In the genomic region with DNA sequence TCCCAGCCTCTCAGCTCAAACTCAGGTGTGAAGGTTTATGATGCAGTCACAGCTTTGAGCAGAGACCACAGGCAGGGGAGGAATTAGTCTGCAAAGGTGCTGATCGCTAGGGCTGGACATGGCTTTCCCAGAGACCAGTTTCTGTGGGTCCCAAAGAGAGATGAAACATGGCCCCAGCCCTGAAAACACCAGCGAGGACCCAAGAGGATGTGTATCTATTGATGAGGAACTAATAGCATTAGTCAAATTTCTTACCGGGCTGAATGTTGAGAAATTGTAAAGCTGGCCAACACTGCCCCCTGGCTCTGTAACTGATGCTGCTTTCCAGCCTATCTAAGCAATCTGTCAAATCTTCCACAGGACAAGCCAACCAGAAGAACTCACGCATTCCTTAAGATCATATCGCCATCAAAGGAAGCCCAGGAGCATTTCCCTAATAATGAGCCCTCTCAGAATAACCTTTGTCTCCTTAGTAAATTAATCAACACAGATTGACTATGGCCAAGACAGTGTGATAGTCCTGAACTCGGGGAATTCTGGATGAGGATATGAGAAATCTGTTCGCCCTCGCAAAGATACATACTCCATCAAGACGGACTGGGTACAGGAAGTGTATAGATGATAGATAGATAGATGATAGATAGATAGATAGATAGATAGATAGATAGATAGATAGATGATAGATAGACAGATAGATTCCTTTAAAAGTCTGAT, we compare ENCODE assay signal across 1 cellular context.
TF ChIP-seq lines count a peak whose summit lies in the region.

No MANE protein-coding gene starts in this region.

TF ChIP-seq in GM12878, 131 proteins besides CTCF, POLR2A, EP300 and RAD21 (continues in another document):
- TF ChIP-seq SREBF2 (IDR thresholded peaks at IDR 0.05; ENCODE audit: low read length) (no peak), RCOR1 (conservative IDR thresholded peaks at IDR 0.05; ENCODE audit: low read depth, low read length) (no peak), PML (IDR thresholded peaks at IDR 0.05; ENCODE audit: low read length) (no peak), HDAC2 (IDR thresholded peaks at IDR 0.05) (no peak), ZBED1 (IDR thresholded peaks at IDR 0.05; ENCODE audit: borderline replicate concordance) (no peak), YBX1 (IDR thresholded peaks at IDR 0.05) (no peak), SUZ12 (IDR thresholded peaks at IDR 0.05; ENCODE audit: unreplicated experiment) (no peak), BCL11A (IDR thresholded peaks at IDR 0.05; ENCODE audit: low read depth, low read length) (no peak), SIX5 (IDR thresholded peaks at IDR 0.05; ENCODE audit: low read depth, low read length, severe bottlenecking) (no peak), POU2F2 (IDR thresholded peaks at IDR 0.05; ENCODE audit: borderline replicate concordance, low read depth, low read length) (peak; percentile 61; the same call in 1 of the 3 replicates), SMC3 (IDR thresholded peaks at IDR 0.05; ENCODE audit: borderline replicate concordance, low read length) (peak; percentile 99), NR2C2 (IDR thresholded peaks at IDR 0.05; ENCODE audit: borderline replicate concordance, control insufficient read depth, insufficient read length, low read depth) (no peak), FOS (IDR thresholded peaks at IDR 0.05; ENCODE audit: borderline replicate concordance, extremely low read depth, insufficient read length) (no peak), NRF1 (conservative IDR thresholded peaks at IDR 0.05; ENCODE audit: low read depth, low read length) (no peak), BACH1 (IDR thresholded peaks at IDR 0.05; ENCODE audit: borderline replicate concordance) (no peak), CHD1 (IDR thresholded peaks at IDR 0.05; ENCODE audit: low read depth, low read length) (no peak)
- TF ChIP-seq, protein P1, sequence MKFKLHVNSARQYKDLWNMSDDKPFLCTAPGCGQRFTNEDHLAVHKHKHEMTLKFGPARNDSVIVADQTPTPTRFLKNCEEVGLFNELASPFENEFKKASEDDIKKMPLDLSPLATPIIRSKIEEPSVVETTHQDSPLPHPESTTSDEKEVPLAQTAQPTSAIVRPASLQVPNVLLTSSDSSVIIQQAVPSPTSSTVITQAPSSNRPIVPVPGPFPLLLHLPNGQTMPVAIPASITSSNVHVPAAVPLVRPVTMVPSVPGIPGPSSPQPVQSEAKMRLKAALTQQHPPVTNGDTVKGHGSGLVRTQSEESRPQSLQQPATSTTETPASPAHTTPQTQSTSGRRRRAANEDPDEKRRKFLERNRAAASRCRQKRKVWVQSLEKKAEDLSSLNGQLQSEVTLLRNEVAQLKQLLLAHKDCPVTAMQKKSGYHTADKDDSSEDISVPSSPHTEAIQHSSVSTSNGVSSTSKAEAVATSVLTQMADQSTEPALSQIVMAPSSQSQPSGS (IDR thresholded peaks at IDR 0.05; ENCODE audit: low read length) = no peak
- TF ChIP-seq, protein P2, sequence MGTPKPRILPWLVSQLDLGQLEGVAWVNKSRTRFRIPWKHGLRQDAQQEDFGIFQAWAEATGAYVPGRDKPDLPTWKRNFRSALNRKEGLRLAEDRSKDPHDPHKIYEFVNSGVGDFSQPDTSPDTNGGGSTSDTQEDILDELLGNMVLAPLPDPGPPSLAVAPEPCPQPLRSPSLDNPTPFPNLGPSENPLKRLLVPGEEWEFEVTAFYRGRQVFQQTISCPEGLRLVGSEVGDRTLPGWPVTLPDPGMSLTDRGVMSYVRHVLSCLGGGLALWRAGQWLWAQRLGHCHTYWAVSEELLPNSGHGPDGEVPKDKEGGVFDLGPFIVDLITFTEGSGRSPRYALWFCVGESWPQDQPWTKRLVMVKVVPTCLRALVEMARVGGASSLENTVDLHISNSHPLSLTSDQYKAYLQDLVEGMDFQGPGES (IDR thresholded peaks at IDR 0.05) = no peak
- TF ChIP-seq, protein P3, sequence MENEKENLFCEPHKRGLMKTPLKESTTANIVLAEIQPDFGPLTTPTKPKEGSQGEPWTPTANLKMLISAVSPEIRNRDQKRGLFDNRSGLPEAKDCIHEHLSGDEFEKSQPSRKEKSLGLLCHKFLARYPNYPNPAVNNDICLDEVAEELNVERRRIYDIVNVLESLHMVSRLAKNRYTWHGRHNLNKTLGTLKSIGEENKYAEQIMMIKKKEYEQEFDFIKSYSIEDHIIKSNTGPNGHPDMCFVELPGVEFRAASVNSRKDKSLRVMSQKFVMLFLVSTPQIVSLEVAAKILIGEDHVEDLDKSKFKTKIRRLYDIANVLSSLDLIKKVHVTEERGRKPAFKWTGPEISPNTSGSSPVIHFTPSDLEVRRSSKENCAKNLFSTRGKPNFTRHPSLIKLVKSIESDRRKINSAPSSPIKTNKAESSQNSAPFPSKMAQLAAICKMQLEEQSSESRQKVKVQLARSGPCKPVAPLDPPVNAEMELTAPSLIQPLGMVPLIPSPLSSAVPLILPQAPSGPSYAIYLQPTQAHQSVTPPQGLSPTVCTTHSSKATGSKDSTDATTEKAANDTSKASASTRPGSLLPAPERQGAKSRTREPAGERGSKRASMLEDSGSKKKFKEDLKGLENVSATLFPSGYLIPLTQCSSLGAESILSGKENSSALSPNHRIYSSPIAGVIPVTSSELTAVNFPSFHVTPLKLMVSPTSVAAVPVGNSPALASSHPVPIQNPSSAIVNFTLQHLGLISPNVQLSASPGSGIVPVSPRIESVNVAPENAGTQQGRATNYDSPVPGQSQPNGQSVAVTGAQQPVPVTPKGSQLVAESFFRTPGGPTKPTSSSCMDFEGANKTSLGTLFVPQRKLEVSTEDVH (IDR thresholded peaks at IDR 0.05; ENCODE audit: low read depth, partially characterized antibody) = no peak
- TF ChIP-seq, protein P4, sequence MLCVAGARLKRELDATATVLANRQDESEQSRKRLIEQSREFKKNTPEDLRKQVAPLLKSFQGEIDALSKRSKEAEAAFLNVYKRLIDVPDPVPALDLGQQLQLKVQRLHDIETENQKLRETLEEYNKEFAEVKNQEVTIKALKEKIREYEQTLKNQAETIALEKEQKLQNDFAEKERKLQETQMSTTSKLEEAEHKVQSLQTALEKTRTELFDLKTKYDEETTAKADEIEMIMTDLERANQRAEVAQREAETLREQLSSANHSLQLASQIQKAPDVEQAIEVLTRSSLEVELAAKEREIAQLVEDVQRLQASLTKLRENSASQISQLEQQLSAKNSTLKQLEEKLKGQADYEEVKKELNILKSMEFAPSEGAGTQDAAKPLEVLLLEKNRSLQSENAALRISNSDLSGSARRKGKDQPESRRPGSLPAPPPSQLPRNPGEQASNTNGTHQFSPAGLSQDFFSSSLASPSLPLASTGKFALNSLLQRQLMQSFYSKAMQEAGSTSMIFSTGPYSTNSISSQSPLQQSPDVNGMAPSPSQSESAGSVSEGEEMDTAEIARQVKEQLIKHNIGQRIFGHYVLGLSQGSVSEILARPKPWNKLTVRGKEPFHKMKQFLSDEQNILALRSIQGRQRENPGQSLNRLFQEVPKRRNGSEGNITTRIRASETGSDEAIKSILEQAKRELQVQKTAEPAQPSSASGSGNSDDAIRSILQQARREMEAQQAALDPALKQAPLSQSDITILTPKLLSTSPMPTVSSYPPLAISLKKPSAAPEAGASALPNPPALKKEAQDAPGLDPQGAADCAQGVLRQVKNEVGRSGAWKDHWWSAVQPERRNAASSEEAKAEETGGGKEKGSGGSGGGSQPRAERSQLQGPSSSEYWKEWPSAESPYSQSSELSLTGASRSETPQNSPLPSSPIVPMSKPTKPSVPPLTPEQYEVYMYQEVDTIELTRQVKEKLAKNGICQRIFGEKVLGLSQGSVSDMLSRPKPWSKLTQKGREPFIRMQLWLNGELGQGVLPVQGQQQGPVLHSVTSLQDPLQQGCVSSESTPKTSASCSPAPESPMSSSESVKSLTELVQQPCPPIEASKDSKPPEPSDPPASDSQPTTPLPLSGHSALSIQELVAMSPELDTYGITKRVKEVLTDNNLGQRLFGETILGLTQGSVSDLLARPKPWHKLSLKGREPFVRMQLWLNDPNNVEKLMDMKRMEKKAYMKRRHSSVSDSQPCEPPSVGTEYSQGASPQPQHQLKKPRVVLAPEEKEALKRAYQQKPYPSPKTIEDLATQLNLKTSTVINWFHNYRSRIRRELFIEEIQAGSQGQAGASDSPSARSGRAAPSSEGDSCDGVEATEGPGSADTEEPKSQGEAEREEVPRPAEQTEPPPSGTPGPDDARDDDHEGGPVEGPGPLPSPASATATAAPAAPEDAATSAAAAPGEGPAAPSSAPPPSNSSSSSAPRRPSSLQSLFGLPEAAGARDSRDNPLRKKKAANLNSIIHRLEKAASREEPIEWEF (IDR thresholded peaks at IDR 0.05; ENCODE audit: insufficient replicate concordance, low read depth, low read length) = peak; percentile 66
- TF ChIP-seq, protein P5, sequence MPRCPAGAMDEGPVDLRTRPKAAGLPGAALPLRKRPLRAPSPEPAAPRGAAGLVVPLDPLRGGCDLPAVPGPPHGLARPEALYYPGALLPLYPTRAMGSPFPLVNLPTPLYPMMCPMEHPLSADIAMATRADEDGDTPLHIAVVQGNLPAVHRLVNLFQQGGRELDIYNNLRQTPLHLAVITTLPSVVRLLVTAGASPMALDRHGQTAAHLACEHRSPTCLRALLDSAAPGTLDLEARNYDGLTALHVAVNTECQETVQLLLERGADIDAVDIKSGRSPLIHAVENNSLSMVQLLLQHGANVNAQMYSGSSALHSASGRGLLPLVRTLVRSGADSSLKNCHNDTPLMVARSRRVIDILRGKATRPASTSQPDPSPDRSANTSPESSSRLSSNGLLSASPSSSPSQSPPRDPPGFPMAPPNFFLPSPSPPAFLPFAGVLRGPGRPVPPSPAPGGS (IDR thresholded peaks at IDR 0.05; ENCODE audit: borderline replicate concordance, insufficient read depth, low read depth, low read length, poor library complexity, severe bottlenecking) = no peak
- TF ChIP-seq, protein P6, sequence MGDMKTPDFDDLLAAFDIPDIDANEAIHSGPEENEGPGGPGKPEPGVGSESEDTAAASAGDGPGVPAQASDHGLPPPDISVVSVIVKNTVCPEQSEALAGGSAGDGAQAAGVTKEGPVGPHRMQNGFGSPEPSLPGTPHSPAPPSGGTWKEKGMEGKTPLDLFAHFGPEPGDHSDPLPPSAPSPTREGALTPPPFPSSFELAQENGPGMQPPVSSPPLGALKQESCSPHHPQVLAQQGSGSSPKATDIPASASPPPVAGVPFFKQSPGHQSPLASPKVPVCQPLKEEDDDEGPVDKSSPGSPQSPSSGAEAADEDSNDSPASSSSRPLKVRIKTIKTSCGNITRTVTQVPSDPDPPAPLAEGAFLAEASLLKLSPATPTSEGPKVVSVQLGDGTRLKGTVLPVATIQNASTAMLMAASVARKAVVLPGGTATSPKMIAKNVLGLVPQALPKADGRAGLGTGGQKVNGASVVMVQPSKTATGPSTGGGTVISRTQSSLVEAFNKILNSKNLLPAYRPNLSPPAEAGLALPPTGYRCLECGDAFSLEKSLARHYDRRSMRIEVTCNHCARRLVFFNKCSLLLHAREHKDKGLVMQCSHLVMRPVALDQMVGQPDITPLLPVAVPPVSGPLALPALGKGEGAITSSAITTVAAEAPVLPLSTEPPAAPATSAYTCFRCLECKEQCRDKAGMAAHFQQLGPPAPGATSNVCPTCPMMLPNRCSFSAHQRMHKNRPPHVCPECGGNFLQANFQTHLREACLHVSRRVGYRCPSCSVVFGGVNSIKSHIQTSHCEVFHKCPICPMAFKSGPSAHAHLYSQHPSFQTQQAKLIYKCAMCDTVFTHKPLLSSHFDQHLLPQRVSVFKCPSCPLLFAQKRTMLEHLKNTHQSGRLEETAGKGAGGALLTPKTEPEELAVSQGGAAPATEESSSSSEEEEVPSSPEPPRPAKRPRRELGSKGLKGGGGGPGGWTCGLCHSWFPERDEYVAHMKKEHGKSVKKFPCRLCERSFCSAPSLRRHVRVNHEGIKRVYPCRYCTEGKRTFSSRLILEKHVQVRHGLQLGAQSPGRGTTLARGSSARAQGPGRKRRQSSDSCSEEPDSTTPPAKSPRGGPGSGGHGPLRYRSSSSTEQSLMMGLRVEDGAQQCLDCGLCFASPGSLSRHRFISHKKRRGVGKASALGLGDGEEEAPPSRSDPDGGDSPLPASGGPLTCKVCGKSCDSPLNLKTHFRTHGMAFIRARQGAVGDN (IDR thresholded peaks at IDR 0.05) = no peak
- TF ChIP-seq, protein P7, sequence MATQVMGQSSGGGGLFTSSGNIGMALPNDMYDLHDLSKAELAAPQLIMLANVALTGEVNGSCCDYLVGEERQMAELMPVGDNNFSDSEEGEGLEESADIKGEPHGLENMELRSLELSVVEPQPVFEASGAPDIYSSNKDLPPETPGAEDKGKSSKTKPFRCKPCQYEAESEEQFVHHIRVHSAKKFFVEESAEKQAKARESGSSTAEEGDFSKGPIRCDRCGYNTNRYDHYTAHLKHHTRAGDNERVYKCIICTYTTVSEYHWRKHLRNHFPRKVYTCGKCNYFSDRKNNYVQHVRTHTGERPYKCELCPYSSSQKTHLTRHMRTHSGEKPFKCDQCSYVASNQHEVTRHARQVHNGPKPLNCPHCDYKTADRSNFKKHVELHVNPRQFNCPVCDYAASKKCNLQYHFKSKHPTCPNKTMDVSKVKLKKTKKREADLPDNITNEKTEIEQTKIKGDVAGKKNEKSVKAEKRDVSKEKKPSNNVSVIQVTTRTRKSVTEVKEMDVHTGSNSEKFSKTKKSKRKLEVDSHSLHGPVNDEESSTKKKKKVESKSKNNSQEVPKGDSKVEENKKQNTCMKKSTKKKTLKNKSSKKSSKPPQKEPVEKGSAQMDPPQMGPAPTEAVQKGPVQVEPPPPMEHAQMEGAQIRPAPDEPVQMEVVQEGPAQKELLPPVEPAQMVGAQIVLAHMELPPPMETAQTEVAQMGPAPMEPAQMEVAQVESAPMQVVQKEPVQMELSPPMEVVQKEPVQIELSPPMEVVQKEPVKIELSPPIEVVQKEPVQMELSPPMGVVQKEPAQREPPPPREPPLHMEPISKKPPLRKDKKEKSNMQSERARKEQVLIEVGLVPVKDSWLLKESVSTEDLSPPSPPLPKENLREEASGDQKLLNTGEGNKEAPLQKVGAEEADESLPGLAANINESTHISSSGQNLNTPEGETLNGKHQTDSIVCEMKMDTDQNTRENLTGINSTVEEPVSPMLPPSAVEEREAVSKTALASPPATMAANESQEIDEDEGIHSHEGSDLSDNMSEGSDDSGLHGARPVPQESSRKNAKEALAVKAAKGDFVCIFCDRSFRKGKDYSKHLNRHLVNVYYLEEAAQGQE (IDR thresholded peaks at IDR 0.05; ENCODE audit: low read depth, low read length) = no peak
- TF ChIP-seq, protein P8, sequence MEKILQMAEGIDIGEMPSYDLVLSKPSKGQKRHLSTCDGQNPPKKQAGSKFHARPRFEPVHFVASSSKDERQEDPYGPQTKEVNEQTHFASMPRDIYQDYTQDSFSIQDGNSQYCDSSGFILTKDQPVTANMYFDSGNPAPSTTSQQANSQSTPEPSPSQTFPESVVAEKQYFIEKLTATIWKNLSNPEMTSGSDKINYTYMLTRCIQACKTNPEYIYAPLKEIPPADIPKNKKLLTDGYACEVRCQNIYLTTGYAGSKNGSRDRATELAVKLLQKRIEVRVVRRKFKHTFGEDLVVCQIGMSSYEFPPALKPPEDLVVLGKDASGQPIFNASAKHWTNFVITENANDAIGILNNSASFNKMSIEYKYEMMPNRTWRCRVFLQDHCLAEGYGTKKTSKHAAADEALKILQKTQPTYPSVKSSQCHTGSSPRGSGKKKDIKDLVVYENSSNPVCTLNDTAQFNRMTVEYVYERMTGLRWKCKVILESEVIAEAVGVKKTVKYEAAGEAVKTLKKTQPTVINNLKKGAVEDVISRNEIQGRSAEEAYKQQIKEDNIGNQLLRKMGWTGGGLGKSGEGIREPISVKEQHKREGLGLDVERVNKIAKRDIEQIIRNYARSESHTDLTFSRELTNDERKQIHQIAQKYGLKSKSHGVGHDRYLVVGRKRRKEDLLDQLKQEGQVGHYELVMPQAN (conservative IDR thresholded peaks at IDR 0.05) = no peak
